In the genomic region with DNA sequence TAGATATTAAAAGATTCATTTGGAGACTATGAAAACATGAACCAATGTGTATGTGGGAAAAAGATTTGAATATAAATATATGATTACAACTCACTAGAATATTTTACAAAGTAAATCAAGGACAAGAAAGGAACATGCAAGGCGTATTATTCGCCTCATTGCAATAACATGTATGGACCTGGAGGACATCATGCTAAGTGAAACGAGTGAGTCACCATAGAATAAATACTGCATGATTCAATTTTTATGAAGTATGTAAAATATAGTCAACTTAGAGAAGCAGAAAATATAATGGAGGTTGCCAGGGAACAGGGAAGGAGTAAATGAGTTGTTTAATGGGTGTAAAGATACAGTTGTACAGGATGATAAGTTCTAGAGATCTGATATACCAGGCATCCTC, we compare ENCODE assay signal across 32 cellular contexts. TPM values are rescaled to one million over a fixed set of nuclear protein-coding genes. Genes with fewer than 3 reads are reported as not detected.
"Had no signal": no experiment of that assay in that cellular context is flagged by ENCODE, and none has a peak within 500 bp of the region (broad histone marks: within the 10 kb centered on the region; RNA-seq: fewer than 3 reads in every experiment).

No MANE protein-coding gene starts in this region.

- H3K79me2 ChIP-seq: hepatocyte had no signal

- H3K4me2 ChIP-seq: hepatocyte had no signal

- H2AFZ ChIP-seq: hepatocyte had no signal

- H3K36me3 ChIP-seq: gastroesophageal sphincter, heart left ventricle, left lung, spleen, tibial artery had no signal

- DNase-seq: dermis blood vessel endothelial cell; effector memory CD4-positive, alpha-beta T cell; foreskin fibroblast; heart left ventricle; islet precursor cell; left lung; mesenchymal stem cell; mucosa of descending colon; naive B cell; posterior cingulate gyrus; psoas muscle; right cardiac atrium; spleen; stimulated activated CD4-positive, alpha-beta T cell treated with anti-CD3 and anti-CD28 coated beads, Interleukin-4, amount 100 ng/mL, for 4 hours; stimulated activated naive CD8-positive, alpha-beta T cell treated with anti-CD3 and anti-CD28 coated beads, Interleukin-15, Interleukin-2, amounts not matched to agents 100 U/mL and 50 U/mL, for 24 hours; substantia nigra; testis; tibial artery had no signal

- ATAC-seq: gastroesophageal sphincter; heart left ventricle; left lung; mucosa of descending colon; natural killer cell treated with Interleukin-12 subunit alpha and Interleukin-12 subunit beta and Interleukin-15 and Interleukin-18, amount 100 ng/mL, for 72 hours; psoas muscle; right cardiac atrium; stimulated activated memory B cell treated with anti-CD40 and anti-IgM and Interleukin-4, amounts not matched to agents 10 μg/mL and 1 μg/mL and 100 μg/mL, for 72 hours; stimulated activated naive CD8-positive, alpha-beta T cell treated with anti-CD3 and anti-CD28 coated beads, Interleukin-15, Interleukin-2, amounts not matched to agents 100 U/mL and 50 U/mL, for 24 hours had no signal

- H3K27me3 ChIP-seq: gastroesophageal sphincter, heart left ventricle, hepatocyte, left lung, spleen, testis, tibial artery had no signal

- H3K27ac ChIP-seq: coronary artery, gastroesophageal sphincter, heart left ventricle, hepatocyte, left lung, psoas muscle, skin epidermis, spleen, testis, tibial artery had no signal

- FAIRE-seq: endothelial cell of umbilical vein had no signal

- H3K4me1 ChIP-seq: gastroesophageal sphincter, psoas muscle, testis, tibial artery had no signal

- H3K9me3 ChIP-seq: left lung, mucosa of descending colon, psoas muscle, spleen, testis, tibial artery had no signal

- H3K4me3 ChIP-seq: coronary artery, gastroesophageal sphincter, heart left ventricle, hepatocyte, left lung, mucosa of descending colon, psoas muscle, skin epidermis, spleen, testis, tibial artery had no signal

RNA-seq across cellular contexts. Expression of a gene that starts 4.9 kb away (rescaled TPM):
- total RNA-seq: dermis blood vessel endothelial cell; endothelial cell of umbilical vein; gastroesophageal sphincter; heart left ventricle; hepatocyte; left lung; lower leg skin; lung microvascular endothelial cell; mesothelial cell of epicardium; mucosa of descending colon; natural killer cell treated with Interleukin-12 subunit alpha and Interleukin-12 subunit beta and Interleukin-15 and Interleukin-18, amount 100 ng/mL, for 72 hours; neural crest cell; osteocyte; psoas muscle; renal cortical epithelial cell; right cardiac atrium; spleen; urinary bladder had no signal
